Comparison of ENCODE assay signal across 28 cellular contexts in genomic region chr4:117868201-117868600, GRCh38.
"Had no signal": no experiment of that assay in that cellular context is flagged by ENCODE, and none has a peak within 500 bp of the region (broad histone marks: within the 10 kb centered on the region; RNA-seq: fewer than 3 reads in every experiment).

No MANE protein-coding gene starts in this region.

- H3K27me3 Mint-ChIP-seq: dendritic cell treated with granulocyte-macrophage colony-stimulating factor and Interleukin-4, amounts not matched to agents 40 ng/mL and 50 ng/mL, for 4 days; effector memory CD8-positive, alpha-beta T cell had no signal

- H3K4me3 ChIP-seq: colonic mucosa, coronary artery, dorsolateral prefrontal cortex, esophagus muscularis mucosa, esophagus squamous epithelium, gastrocnemius medialis, gastroesophageal sphincter, heart left ventricle, heart right ventricle had no signal

- H3K4me1 ChIP-seq: colonic mucosa, esophagus muscularis mucosa, esophagus squamous epithelium, foreskin keratinocyte, gastrocnemius medialis, gastroesophageal sphincter, heart left ventricle, heart right ventricle had no signal

- H3K27ac ChIP-seq: colonic mucosa, coronary artery, dorsolateral prefrontal cortex, epithelial cell of prostate, esophagus muscularis mucosa, esophagus squamous epithelium, foreskin keratinocyte, gastrocnemius medialis, gastroesophageal sphincter, heart left ventricle, heart right ventricle had no signal

- H3K9me3 ChIP-seq: colonic mucosa, esophagus muscularis mucosa, esophagus squamous epithelium, gastrocnemius medialis, gastroesophageal sphincter, heart left ventricle, heart right ventricle had no signal

- H3K4me3 Mint-ChIP-seq: dendritic cell treated with granulocyte-macrophage colony-stimulating factor and Interleukin-4, amounts not matched to agents 40 ng/mL and 50 ng/mL, for 4 days; effector memory CD8-positive, alpha-beta T cell had no signal

- H3K27me3 ChIP-seq: colonic mucosa, dorsolateral prefrontal cortex, esophagus muscularis mucosa, esophagus squamous epithelium, foreskin keratinocyte, gastrocnemius medialis, gastroesophageal sphincter, heart left ventricle, heart right ventricle had no signal

- ATAC-seq: effector memory CD8-positive, alpha-beta T cell; esophagus mucosa; foreskin keratinocyte; gastrocnemius medialis; gastroesophageal sphincter; heart left ventricle; heart right ventricle had no signal

- H3K36me3 ChIP-seq: colonic mucosa, esophagus muscularis mucosa, esophagus squamous epithelium, gastrocnemius medialis, gastroesophageal sphincter, heart left ventricle, heart right ventricle had no signal

- FAIRE-seq: colon, endometrium, endothelial cell of umbilical vein, frontal cortex had no signal

- H3K9me3 Mint-ChIP-seq: dendritic cell treated with granulocyte-macrophage colony-stimulating factor and Interleukin-4, amounts not matched to agents 40 ng/mL and 50 ng/mL, for 4 days had no signal

- H3K27ac Mint-ChIP-seq: dendritic cell treated with granulocyte-macrophage colony-stimulating factor and Interleukin-4, amounts not matched to agents 40 ng/mL and 50 ng/mL, for 4 days; effector memory CD8-positive, alpha-beta T cell had no signal

- DNase-seq: colonic mucosa; cortex of kidney; dermis blood vessel endothelial cell; dorsolateral prefrontal cortex; effector CD4-positive, alpha-beta T cell; effector CD8-positive, alpha-beta T cell; effector memory CD4-positive, alpha-beta T cell; effector memory CD8-positive, alpha-beta T cell; erythroblast; esophagus squamous epithelium; foreskin fibroblast; foreskin keratinocyte; foreskin melanocyte; gastrocnemius medialis; glutamatergic neuron; head of caudate nucleus; heart left ventricle; heart right ventricle had no signal
